Comparison of ENCODE assay signal across 22 cellular contexts in genomic region chr11:86736303-86737143, GRCh38.
DNase-seq lines count a peak whose midpoint lies in the region; ATAC-seq and TF ChIP-seq lines count a peak whose summit lies in the region.
"Had no signal": no experiment of that assay in that cellular context is flagged by ENCODE, and none has a peak within 500 bp of the region (broad histone marks: within the 10 kb centered on the region; RNA-seq: fewer than 3 reads in every experiment).

No MANE protein-coding gene starts in this region.

- no peaks in the 10 kb centered on the region for H3K36me3 ChIP-seq in GM23338 (ENCODE audit: insufficient read depth)
- H3K36me3 ChIP-seq in SK-N-SH (replicated peaks in 1 of 2; ENCODE audit: control insufficient read depth in 1 of 2, insufficient read depth in 2 of 2, low read length in 1 of 2): no peaks in the 10 kb centered on the region
- no peaks in the 10 kb centered on the region for H3K36me3 ChIP-seq in gastroesophageal sphincter
- no peaks in the 10 kb centered on the region for H3K36me3 ChIP-seq in smooth muscle cell (ENCODE audit: low read depth)
- H3K36me3 ChIP-seq: left ventricle myocardium inferior, thoracic aorta had no signal

- no peak overlapping the region for H3K27ac Mint-ChIP-seq in GM23338
- H3K27ac Mint-ChIP-seq: activated naive CD4-positive, alpha-beta T cell treated with anti-CD3 and anti-CD28 coated beads for 36 hours; CD8-positive, alpha-beta memory T cell had no signal

- no peaks in the 10 kb centered on the region for H3K79me2 ChIP-seq in GM23338 (replicated peaks; ENCODE audit: insufficient read depth)
- H3K79me2 ChIP-seq in SK-N-SH (ENCODE audit: insufficient read depth): peaks cover 26% of the 10 kb centered on the region
- no peaks in the 10 kb centered on the region for H3K79me2 ChIP-seq in smooth muscle cell (ENCODE audit: low read depth)

- CTCF ChIA-PET in SK-N-SH (lab: Yijun Ruan, JAX): interaction anchor here (0.7 to 1.7 kb wide), 3 partner anchors 18 to 128 kb away, joined by 3 to 5 read pairs (median 3); no protein-coding TSS in a partner anchor

- H3K9me3 Mint-ChIP-seq in GM23338: peaks cover 2% of the 10 kb centered on the region; the same call in 2 of the 3 replicates
- H3K9me3 Mint-ChIP-seq: activated naive CD4-positive, alpha-beta T cell treated with anti-CD3 and anti-CD28 coated beads for 36 hours; central memory CD8-positive, alpha-beta T cell had no signal

- no peaks in the 10 kb centered on the region for H3K4me1 ChIP-seq in GM23338 (ENCODE audit: insufficient read depth)
- peaks cover 5 to 72% of the 10 kb centered on the region in 2 experiments for H3K4me1 ChIP-seq in SK-N-SH (ENCODE audit: control insufficient read depth in 1 of 2, insufficient read depth in 2 of 2, low read depth in 1 of 2, low read length in 1 of 2)
- H3K4me1 ChIP-seq in gastroesophageal sphincter: peaks cover 21 to 49% (median 25%) of the 10 kb centered on the region in 3 donors
- H3K4me1 ChIP-seq in smooth muscle cell (ENCODE audit: low read depth): peaks cover 23% of the 10 kb centered on the region

- intact Hi-C loops in posterior vena cava (cut with DNase I): no loop called here
- intact Hi-C loops in left cardiac atrium (cut with DNase I): no loop called here

- H3K9me3 ChIP-seq in SK-N-SH (no peaks in the 10 kb centered on the region), gastroesophageal sphincter (no peaks in the 10 kb centered on the region), smooth muscle cell (replicated peaks; ENCODE audit: low read depth) (no peaks in the 10 kb centered on the region)
- H3K9me3 ChIP-seq: left ventricle myocardium inferior, thoracic aorta had no signal

- no peak overlapping the region for H3K27ac ChIP-seq in GM23338 (ENCODE audit: low read depth)
- H3K27ac ChIP-seq in SK-N-SH (ENCODE audit: low read depth in 2 of 2, low read length in 1 of 2): peak overlapping the region; percentile 81 to 100
- H3K27ac ChIP-seq in gastroesophageal sphincter: peak overlapping the region in 3 of 4 donors; percentile 37 to 93 (median 54)
- no peak overlapping the region for H3K27ac ChIP-seq in smooth muscle cell (ENCODE audit: low read depth)
- H3K27ac ChIP-seq: left ventricle myocardium inferior had no signal

- DNase-seq in GM23338 (ENCODE audit: low spot score) (no peak), SK-N-SH (no peak), smooth muscle cell (lab: John Stamatoyannopoulos, UW; ENCODE audit: unreplicated experiment) (no peak), nucleus accumbens (lab: John Stamatoyannopoulos, UW) (no peak), posterior vena cava (ENCODE audit: low spot score) (no peak), left cardiac atrium (no peak)
- no peak for DNase-seq in stimulated activated CD8-positive, alpha-beta memory T cell treated with anti-CD3 and anti-CD28 coated beads, Interleukin-4, amount 100 ng/mL, for 48 hours
- DNase-seq: activated CD4-positive, CD25-positive, alpha-beta regulatory T cell treated with anti-CD3 and anti-CD28 coated beads, Interleukin-2, amount 50 U/mL, for 72 hours; activated CD8-positive, alpha-beta memory T cell treated with anti-CD3 and anti-CD28 coated beads for 24 hours; activated naive CD4-positive, alpha-beta T cell treated with anti-CD3 and anti-CD28 coated beads for 36 hours; activated T-cell treated with anti-CD3 and anti-CD28 coated beads, Interleukin-2, amount 50 U/mL, for 48 hours; anterior cingulate cortex; CD8-positive, alpha-beta memory T cell; effector CD8-positive, alpha-beta T cell; left ventricle myocardium inferior; NCI-H1092; NCI-H2029 treated with DMSO at 0.1 percent for 48 hours; NCI-H510A treated with DMSO at 0.1 percent for 48 hours; RPMI8226 had no signal

- H3K4me2 ChIP-seq in GM23338 (no peak overlapping the region), SK-N-SH (peak overlapping the region; percentile 69), smooth muscle cell (peak overlapping the region; percentile 57)

- H3K4me3 Mint-ChIP-seq in GM23338: no peak overlapping the region
- H3K4me3 Mint-ChIP-seq: activated naive CD4-positive, alpha-beta T cell treated with anti-CD3 and anti-CD28 coated beads for 36 hours; central memory CD8-positive, alpha-beta T cell had no signal

- TF ChIP-seq EP300 in SK-N-SH (IDR thresholded peaks at IDR 0.05; ENCODE audit: borderline replicate concordance in 1 of 2, low read depth in 1 of 2, low read length in 1 of 2): no peak
- no peak for TF ChIP-seq EP300 in gastroesophageal sphincter (IDR thresholded peaks at IDR 0.05)

- ATAC-seq in GM23338 (no peak), gastroesophageal sphincter (no peak), left cardiac atrium (no peak)

- POLR2A ChIA-PET in SK-N-SH (lab: Yijun Ruan, JAX): no interaction called here

- H2AFZ ChIP-seq in GM23338: 0 out of 2 replicates have a peak overlapping the region, but pooled peaks have one; percentile 15
- no peak overlapping the region for H2AFZ ChIP-seq in SK-N-SH (ENCODE audit: low read depth)
- H2AFZ ChIP-seq in smooth muscle cell (ENCODE audit: low read depth): no peak overlapping the region

- H3K9me2 ChIP-seq in GM23338 (ENCODE audit: insufficient read depth): peaks cover 10% of the 10 kb centered on the region; the same call in 1 of the 2 replicates
- no peaks in the 10 kb centered on the region for H3K9me2 ChIP-seq in SK-N-SH

- no peaks in the 10 kb centered on the region for H3K27me3 ChIP-seq in GM23338 (ENCODE audit: insufficient read depth)
- H3K27me3 ChIP-seq in SK-N-SH (ENCODE audit: insufficient read depth): no peaks in the 10 kb centered on the region
- no peaks in the 10 kb centered on the region for H3K27me3 ChIP-seq in gastroesophageal sphincter
- no peaks in the 10 kb centered on the region for H3K27me3 ChIP-seq in smooth muscle cell (ENCODE audit: low read depth)

- no peaks in the 10 kb centered on the region for H3K36me3 Mint-ChIP-seq in GM23338 (ENCODE audit: low read depth)
- H3K36me3 Mint-ChIP-seq: CD8-positive, alpha-beta memory T cell had no signal

- H3K9ac ChIP-seq in SK-N-SH (peak overlapping the region; percentile 70), smooth muscle cell (ENCODE audit: low read depth) (no peak overlapping the region)

- H3K27me3 Mint-ChIP-seq in GM23338 (ENCODE audit: insufficient read depth, low read depth, poor library complexity): no peaks in the 10 kb centered on the region
- H3K27me3 Mint-ChIP-seq: central memory CD8-positive, alpha-beta T cell had no signal

- TF ChIP-seq RAD21 in SK-N-SH (IDR thresholded peaks at IDR 0.05; ENCODE audit: low read length): no peak

- no peak for TF ChIP-seq POLR2A in gastroesophageal sphincter (IDR thresholded peaks at IDR 0.05)

- 84% methylated on average over 9 of the region's 9 CpGs for WGBS in SK-N-SH (ENCODE audit: low lambda C conversion rate)
- 70 to 71% methylated on average over 9 of the region's 9 CpGs for whole genome bisulfite sequencing in gastroesophageal sphincter (ENCODE audit: low coverage in 1 of 2), 2 donors
- 76% methylated on average over 9 of the region's 9 CpGs for WGBS in smooth muscle cell (ENCODE audit: low lambda C conversion rate)

- H3K4me3 ChIP-seq in GM23338: no peak overlapping the region
- H3K4me3 ChIP-seq in SK-N-SH (ENCODE audit: low read depth in 2 of 2, low read length in 1 of 2): no peak overlapping the region
- no peak overlapping the region for H3K4me3 ChIP-seq in gastroesophageal sphincter
- H3K4me3 ChIP-seq in smooth muscle cell: no peak overlapping the region
- H3K4me3 ChIP-seq: left ventricle myocardium inferior, thoracic aorta had no signal

- H4K20me1 ChIP-seq in GM23338 (replicated peaks; ENCODE audit: insufficient read depth): no peaks in the 10 kb centered on the region
- H4K20me1 ChIP-seq in SK-N-SH (ENCODE audit: insufficient read depth): no peaks in the 10 kb centered on the region
- H4K20me1 ChIP-seq in smooth muscle cell (ENCODE audit: low read depth): no peaks in the 10 kb centered on the region

- no peak for TF ChIP-seq CTCF in GM23338 (conservative IDR thresholded peaks at IDR 0.05; ENCODE audit: low read depth in 2 of 2)
- no peak for TF ChIP-seq CTCF in SK-N-SH (IDR thresholded peaks at IDR 0.05)
- no peak for TF ChIP-seq CTCF in gastroesophageal sphincter (IDR thresholded peaks at IDR 0.05)
- TF ChIP-seq CTCF in smooth muscle cell (IDR thresholded peaks at IDR 0.05; ENCODE audit: borderline replicate concordance, insufficient read depth, poor library complexity, severe bottlenecking): no peak

- peaks cover 18% of the 10 kb centered on the region for H3K4me1 Mint-ChIP-seq in GM23338
- H3K4me1 Mint-ChIP-seq: CD8-positive, alpha-beta memory T cell; central memory CD8-positive, alpha-beta T cell had no signal

- H3F3A ChIP-seq in GM23338 (replicated peaks; ENCODE audit: low read depth): no peaks in the 10 kb centered on the region
- peaks cover 60% of the 10 kb centered on the region for H3F3A ChIP-seq in SK-N-SH (replicated peaks; ENCODE audit: insufficient read depth)
- peaks cover 14% of the 10 kb centered on the region for H3F3A ChIP-seq in smooth muscle cell (ENCODE audit: low read depth)

TF ChIP-seq in GM23338, 12 proteins besides CTCF, POLR2A, EP300 and RAD21 (continues in another document):
- TF ChIP-seq POLR2AphosphoS5 (IDR thresholded peaks at IDR 0.05; ENCODE audit: low read depth) (no peak), STAT1 (IDR thresholded peaks at IDR 0.05; ENCODE audit: unreplicated experiment) (no peak), EZH2phosphoT487 (IDR thresholded peaks at IDR 0.05; ENCODE audit: unreplicated experiment) (no peak)

TF ChIP-seq in SK-N-SH, 30 proteins besides CTCF, POLR2A, EP300 and RAD21 (continues in another document):
- TF ChIP-seq TEAD4 (IDR thresholded peaks at IDR 0.05; ENCODE audit: borderline replicate concordance, insufficient read depth): no peak
- no peak for TF ChIP-seq FOXJ3 (CRISPR knock-in tag; IDR thresholded peaks at IDR 0.05)
- TF ChIP-seq YY1 (IDR thresholded peaks at IDR 0.05; ENCODE audit: low read depth): no peak
- TF ChIP-seq ELF1 (IDR thresholded peaks at IDR 0.05): no peak
- no peak for TF ChIP-seq RXRA (IDR thresholded peaks at IDR 0.05; ENCODE audit: borderline replicate concordance, low read depth)
- no peak for TF ChIP-seq NRF1 (IDR thresholded peaks at IDR 0.05; ENCODE audit: low read depth, low read length)

Comparison
In these comparisons a context has a peak if more than half of its experiments do, and no peak if none do; other contexts are left out.
1. H3K27ac ChIP-seq: peak in SK-N-SH (2 of 2) and gastroesophageal sphincter (3 of 4); none in GM23338 (single experiment) and smooth muscle cell (single experiment).